14 cellular contexts compared by ENCODE assay signal in genomic region chr2:147595200-147595599, GRCh38.
"Had no signal": no experiment of that assay in that cellular context is flagged by ENCODE, and none has a peak within 500 bp of the region (broad histone marks: within the 10 kb centered on the region; RNA-seq: fewer than 3 reads in every experiment).

No MANE protein-coding gene starts in this region.

- H3K4me1 ChIP-seq: gastrocnemius medialis had no signal

- H3K9me3 ChIP-seq: gastrocnemius medialis had no signal

- H3K36me3 ChIP-seq: gastrocnemius medialis, thoracic aorta had no signal

- ATAC-seq: activated CD8-positive, alpha-beta T cell treated with anti-CD3 and anti-CD28 coated beads for 36 hours had no signal

- H3K4me3 ChIP-seq: gastrocnemius medialis, hepatocyte, thoracic aorta had no signal

- H3K79me2 ChIP-seq: hepatocyte had no signal

- H3K4me2 ChIP-seq: hepatocyte had no signal

- H2AFZ ChIP-seq: hepatocyte had no signal

- DNase-seq: activated CD4-positive, alpha-beta T cell treated with anti-CD3 and anti-CD28 coated beads for 4 hours; activated CD8-positive, alpha-beta memory T cell treated with anti-CD3 and anti-CD28 coated beads, Interleukin-2, amount 50 U/mL, for 48 hours; activated CD8-positive, alpha-beta T cell treated with anti-CD3 and anti-CD28 coated beads for 36 hours; activated naive CD8-positive, alpha-beta T cell treated with anti-CD3 and anti-CD28 coated beads, Interleukin-2, amount 10 ng/mL, durations not matched to agents 7 days and 5 days; anterior cingulate cortex; kidney glomerular epithelial cell; occipital lobe; stimulated activated CD4-positive, alpha-beta T cell treated with anti-CD3 and anti-CD28 coated beads, Interleukin-15, amount 100 ng/mL, for 24 hours; stimulated activated CD4-positive, alpha-beta T cell treated with anti-CD3 and anti-CD28 coated beads, Interleukin-4, amount 100 ng/mL, for 24 hours; T-helper 9 cell had no signal

- H3K27ac ChIP-seq: gastrocnemius medialis, hepatocyte, thoracic aorta, VCaP had no signal

- H3K27me3 ChIP-seq: gastrocnemius medialis, hepatocyte had no signal
